ENCODE assay signal across 10 cellular contexts in the genomic region with DNA sequence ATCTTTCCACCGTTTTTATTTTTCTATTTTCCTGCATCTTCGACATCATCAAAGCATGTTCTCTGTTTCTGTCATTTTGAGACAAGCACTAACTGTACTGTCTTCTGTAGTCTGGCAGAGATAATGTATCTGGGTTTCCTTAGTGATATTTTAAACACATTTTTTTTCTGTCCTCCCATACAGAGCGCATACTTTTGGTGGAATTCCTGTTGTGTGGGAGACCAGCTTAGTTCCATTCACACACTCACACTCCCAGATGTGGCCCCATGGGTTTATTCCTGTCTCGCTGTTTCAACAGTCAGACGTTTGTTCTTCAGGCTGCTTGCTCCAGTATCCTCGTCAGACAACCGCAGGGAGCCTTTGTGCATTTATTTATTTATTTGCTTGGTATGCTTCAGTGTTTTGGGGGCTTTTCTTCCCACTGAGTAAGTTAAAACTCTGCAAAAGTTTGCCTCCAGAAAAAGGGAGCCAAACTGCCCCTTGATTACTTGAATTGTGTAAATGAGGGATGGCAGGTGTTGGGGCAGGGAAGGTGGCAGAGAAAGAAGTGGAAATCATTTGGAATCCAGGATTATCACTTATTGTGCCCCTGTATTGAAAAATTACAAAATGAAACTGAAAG.
DNase-seq lines count a peak whose midpoint lies in the region; ATAC-seq lines count a peak whose summit lies in the region.
"Had no signal": no experiment of that assay in that cellular context is flagged by ENCODE, and none has a peak within 500 bp of the region (broad histone marks: within the 10 kb centered on the region; RNA-seq: fewer than 3 reads in every experiment).

No MANE protein-coding gene starts in this region.

- no peaks in the 10 kb centered on the region for H3K9me3 ChIP-seq in SJCRH30 (replicated peaks)

- ATAC-seq in GM18873 (IDR thresholded peaks at IDR 0.05; ENCODE audit: low FRiP score, unreplicated experiment), result no peak
- no peak for ATAC-seq in HG03025 (IDR thresholded peaks at IDR 0.05; ENCODE audit: low FRiP score, unreplicated experiment)
- no peak for ATAC-seq in HG03159 (IDR thresholded peaks at IDR 0.05; ENCODE audit: unreplicated experiment)

- no peaks in the 10 kb centered on the region for H3K36me3 ChIP-seq in SJCRH30

- H3K4me3 ChIP-seq in SJCRH30, result peak overlapping the region; percentile 17; the same call in 1 of the 2 replicates

- H3K27ac ChIP-seq in SJCRH30, result peak overlapping the region; percentile 67

- no peaks in the 10 kb centered on the region for H3K27me3 ChIP-seq in SJCRH30

- peaks cover 32% of the 10 kb centered on the region for H3K4me1 ChIP-seq in SJCRH30

- DNase-seq in AG08396 (ENCODE audit: low spot score), result peak; percentile 68
- DNase-seq in SJCRH30, result peak; percentile 40 to 59
- DNase-seq in fibroblast of the conjunctiva (ENCODE audit: low read depth), result peak; percentile 97
- peak; percentile 100 for DNase-seq in non-pigmented ciliary epithelial cell (ENCODE audit: low read depth)
- no peak for DNase-seq in SKM-1 (lab: John Stamatoyannopoulos, UW; ENCODE audit: unreplicated experiment)
- DNase-seq: activated CD4-positive, CD25-positive, alpha-beta regulatory T cell; naive B cell had no signal
